Comparison of ENCODE assay signal across 22 cellular contexts in the genomic region with DNA sequence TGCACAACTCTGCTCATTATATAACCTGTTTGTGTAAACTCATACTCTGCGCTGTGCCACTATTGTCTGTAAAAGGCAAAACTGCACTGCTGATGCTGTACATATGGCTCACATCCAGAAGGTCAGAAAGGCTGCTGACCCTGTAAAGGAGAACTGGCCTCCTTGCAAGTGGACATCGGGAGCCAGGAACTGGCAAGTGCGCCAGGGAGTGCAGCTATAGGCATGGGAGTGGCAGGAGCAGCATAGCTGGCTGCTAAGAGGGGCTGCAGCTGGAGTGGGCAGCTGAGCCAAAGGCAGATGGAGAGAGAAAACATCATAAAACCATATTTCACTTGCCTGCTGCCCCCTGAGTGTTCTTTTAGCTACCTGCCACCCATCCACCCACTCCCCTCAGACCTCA.
"Had no signal": no experiment of that assay in that cellular context is flagged by ENCODE, and none has a peak within 500 bp of the region (broad histone marks: within the 10 kb centered on the region; RNA-seq: fewer than 3 reads in every experiment).

No MANE protein-coding gene starts in this region.

- H3K27me3 Mint-ChIP-seq: memory B cell, naive B cell had no signal

- DNase-seq: dermis blood vessel endothelial cell; dorsolateral prefrontal cortex; effector CD4-positive, alpha-beta T cell; effector memory CD4-positive, alpha-beta T cell; foreskin keratinocyte; heart left ventricle; hypothalamus; immature natural killer cell; islet precursor cell; kidney; kidney glomerular epithelial cell; left lung; left ventricle myocardium superior; lower lobe of right lung; mesendoderm; midbrain; naive B cell had no signal

- H3K27ac Mint-ChIP-seq: immature natural killer cell, memory B cell, naive B cell had no signal

- H3K79me2 ChIP-seq: hepatocyte had no signal

- H3K4me3 Mint-ChIP-seq: immature natural killer cell, memory B cell, naive B cell had no signal

- H3K4me1 Mint-ChIP-seq: immature natural killer cell, memory B cell had no signal

- H3K27ac ChIP-seq: coronary artery, dorsolateral prefrontal cortex, esophagus muscularis mucosa, foreskin keratinocyte, gastroesophageal sphincter, heart left ventricle, hepatocyte, left lung, lower lobe of right lung had no signal

- H3K27me3 ChIP-seq: dorsolateral prefrontal cortex, esophagus muscularis mucosa, foreskin keratinocyte, gastroesophageal sphincter, heart left ventricle, hepatocyte, left lung had no signal

- H3K4me2 ChIP-seq: hepatocyte had no signal

- H3K9me3 ChIP-seq: gastroesophageal sphincter, lower lobe of right lung had no signal

- H2AFZ ChIP-seq: hepatocyte had no signal

- H3K4me1 ChIP-seq: esophagus muscularis mucosa, foreskin keratinocyte, gastroesophageal sphincter, heart left ventricle, left lung, lower lobe of right lung had no signal

- H3K36me3 ChIP-seq: esophagus muscularis mucosa, gastroesophageal sphincter, heart left ventricle, left lung, lower lobe of right lung had no signal

- H3K36me3 Mint-ChIP-seq: immature natural killer cell, memory B cell had no signal

- H3K4me3 ChIP-seq: coronary artery, dorsolateral prefrontal cortex, esophagus muscularis mucosa, gastroesophageal sphincter, heart left ventricle, hepatocyte, left lung, lower lobe of right lung had no signal
